1 cellular context compared by ENCODE assay signal in genomic region chr17:76716834-76717205, GRCh38.
TF ChIP-seq lines count a peak whose summit lies in the region.

No MANE protein-coding gene starts in this region.

TF ChIP-seq in SK-N-SH, 30 proteins besides CTCF, POLR2A, EP300 and RAD21 (continued from another document):
- TF ChIP-seq PBX3 (IDR thresholded peaks at IDR 0.05): 0 out of 2 replicates have a peak, but pooled peaks have one; percentile 14
